17 cellular contexts compared by ENCODE assay signal in genomic region chr2:238786379-238786778, GRCh38.
"Had no signal": no experiment of that assay in that cellular context is flagged by ENCODE, and none has a peak within 500 bp of the region (broad histone marks: within the 10 kb centered on the region; RNA-seq: fewer than 3 reads in every experiment).

No MANE protein-coding gene starts in this region.

- DNase-seq: activated CD4-positive, alpha-beta memory T cell treated with anti-CD3 and anti-CD28 coated beads, Interleukin-2, amount 10 ng/mL, durations not matched to agents 7 days and 5 days; activated CD4-positive, alpha-beta T cell treated with anti-CD3 and anti-CD28 coated beads for 4 hours; activated gamma-delta T cell; activated naive CD8-positive, alpha-beta T cell treated with anti-CD3 and anti-CD28 coated beads for 36 hours; activated T-cell treated with anti-CD3 and anti-CD28 coated beads, Interleukin-2, amount 50 U/mL, for 4 hours; cerebellar nuclear complex; effector CD8-positive, alpha-beta T cell; mammary epithelial cell; naive thymus-derived CD4-positive, alpha-beta T cell; stimulated activated CD4-positive, alpha-beta T cell treated with anti-CD3 and anti-CD28 coated beads, Interleukin-4, amount 100 ng/mL, for 24 hours; stimulated activated naive CD4-positive, alpha-beta T cell treated with Interleukin-2 at 50 U/mL for 16 hours; T-helper 17 cell had no signal

- H3K9me3 ChIP-seq: mucosa of descending colon, neutrophil had no signal

- H3K9me3 Mint-ChIP-seq: activated CD4-positive, alpha-beta memory T cell treated with anti-CD3 and anti-CD28 coated beads, Interleukin-2, amount 10 ng/mL, durations not matched to agents 7 days and 5 days; activated naive CD8-positive, alpha-beta T cell treated with anti-CD3 and anti-CD28 coated beads for 36 hours had no signal

- H3K27me3 ChIP-seq: hepatocyte had no signal

- H3K4me3 Mint-ChIP-seq: activated CD4-positive, alpha-beta memory T cell treated with anti-CD3 and anti-CD28 coated beads, Interleukin-2, amount 10 ng/mL, durations not matched to agents 7 days and 5 days; activated naive CD8-positive, alpha-beta T cell treated with anti-CD3 and anti-CD28 coated beads for 36 hours; activated T-cell treated with anti-CD3 and anti-CD28 coated beads, Interleukin-2, amount 50 U/mL, for 4 hours; naive thymus-derived CD4-positive, alpha-beta T cell; T-helper 17 cell; type B pancreatic cell; WTC11 had no signal

- H3K36me3 Mint-ChIP-seq: activated naive CD8-positive, alpha-beta T cell treated with anti-CD3 and anti-CD28 coated beads for 36 hours; naive thymus-derived CD4-positive, alpha-beta T cell; type B pancreatic cell had no signal

- H3K4me1 Mint-ChIP-seq: activated CD4-positive, alpha-beta memory T cell treated with anti-CD3 and anti-CD28 coated beads, Interleukin-2, amount 10 ng/mL, durations not matched to agents 7 days and 5 days; T-helper 17 cell had no signal

- H3K4me3 ChIP-seq: hepatocyte, mucosa of descending colon had no signal

- H3K27ac Mint-ChIP-seq: activated CD4-positive, alpha-beta memory T cell treated with anti-CD3 and anti-CD28 coated beads, Interleukin-2, amount 10 ng/mL, durations not matched to agents 7 days and 5 days; activated naive CD8-positive, alpha-beta T cell treated with anti-CD3 and anti-CD28 coated beads for 36 hours; T-helper 17 cell; type B pancreatic cell; WTC11 had no signal

- H3K27ac ChIP-seq: hepatocyte, neutrophil had no signal

- H3K36me3 ChIP-seq: neutrophil had no signal
